Comparison of ENCODE assay signal across 17 cellular contexts in genomic region chr1:19688041-19688842, GRCh38. TPM values are rescaled to one million over a fixed set of nuclear protein-coding genes. Genes with fewer than 3 reads are reported as not detected.
DNase-seq lines count a peak whose midpoint lies in the region; ATAC-seq, FAIRE-seq and TF ChIP-seq lines count a peak whose summit lies in the region.
"Had no signal": no experiment of that assay in that cellular context is flagged by ENCODE, and none has a peak within 500 bp of the region (broad histone marks: within the 10 kb centered on the region; RNA-seq: fewer than 3 reads in every experiment).

No MANE protein-coding gene starts in this region.

- H3K79me2 ChIP-seq in K562 (ENCODE audit: control insufficient read depth, insufficient read depth, low read length) = no peaks in the 10 kb centered on the region

- no peaks in the 10 kb centered on the region for H3K36me3 ChIP-seq in K562 (ENCODE audit: control insufficient read depth, insufficient read depth, low read length)
- H3K36me3 ChIP-seq in spleen = peaks cover 0 to 94% (median 34%) of the 10 kb centered on the region in 6 donors
- H3K36me3 ChIP-seq: SJSA1 had no signal

- CTCF ChIA-PET in K562 (lab: Yijun Ruan, JAX; ENCODE audit: low intra/inter-chr PET ratio) = no interaction called here

- ATAC-seq in K562 = no peak
- no peak for ATAC-seq in HG03045 (IDR thresholded peaks at IDR 0.05; ENCODE audit: unreplicated experiment)

- H3K9ac ChIP-seq in K562 (ENCODE audit: insufficient read depth in 1 of 2, low read depth in 2 of 2, low read length in 2 of 2) = no peak overlapping the region; a peak in 1 of 4 replicates
- H3K9ac ChIP-seq: BLaER1 treated with 17β-estradiol and CSF1 and Interleukin-3, amounts not matched to agents 10 nM and 100 nM had no signal

- H3K27me3 ChIP-seq in K562 (ENCODE audit: control insufficient read depth in 2 of 2, insufficient read depth in 2 of 2, low read length in 2 of 2) (peaks cover 7 to 36% of the 10 kb centered on the region in 2 experiments; a peak in 4 of 5 replicates), spleen (replicated peaks in 1 of 7) (no peaks in the 10 kb centered on the region)
- H3K27me3 ChIP-seq: BLaER1 treated with 17β-estradiol and CSF1 and Interleukin-3, amounts not matched to agents 10 nM and 100 nM; SJSA1 had no signal

- H3K9me1 ChIP-seq in K562 (ENCODE audit: control insufficient read depth, insufficient read depth, low read length) = no peaks in the 10 kb centered on the region

- no peak for TF ChIP-seq RAD21 in K562 (CRISPR knock-in tag; conservative IDR thresholded peaks at IDR 0.05 in 1 of 2, IDR thresholded peaks at IDR 0.05 in 1 of 2)

- no peak for TF ChIP-seq CTCF in K562 (IDR thresholded peaks at IDR 0.05 in 2 of 3, conservative IDR thresholded peaks at IDR 0.05 in 1 of 3; ENCODE audit: insufficient read depth in 2 of 3, low read depth in 1 of 3, low read length in 3 of 3)
- TF ChIP-seq CTCF in spleen (IDR thresholded peaks at IDR 0.05 in 8 of 11, conservative IDR thresholded peaks at IDR 0.05 in 3 of 11) = no peak

- FAIRE-seq in K562 (lab: Jason Lieb, UNC) = no peak

- H3K4me2 ChIP-seq in K562 (ENCODE audit: insufficient read depth, low read length) = no peak overlapping the region
- H3K4me2 ChIP-seq: BLaER1 treated with 17β-estradiol and CSF1 and Interleukin-3, amounts not matched to agents 10 nM and 100 nM had no signal

- H3K4me3 ChIP-seq in K562 = no peak overlapping the region
- no peak overlapping the region for H3K4me3 ChIP-seq in spleen
- H3K4me3 ChIP-seq: BLaER1 treated with 17β-estradiol and CSF1 and Interleukin-3, amounts not matched to agents 10 nM and 100 nM; SJSA1 had no signal

- H4K20me1 ChIP-seq in K562 (replicated peaks; ENCODE audit: control insufficient read depth, insufficient read depth, low read length) = no peaks in the 10 kb centered on the region

- H3K9me3 ChIP-seq in K562 (replicated peaks; ENCODE audit: control insufficient read depth, insufficient read depth, low read depth, low read length) (no peaks in the 10 kb centered on the region), spleen (peaks cover 0 to 28% (median 18%) of the 10 kb centered on the region in 8 donors)
- H3K9me3 ChIP-seq: SJSA1 had no signal

- TF ChIP-seq EP300 in K562 (IDR thresholded peaks at IDR 0.05; ENCODE audit: low read length) = no peak

- DNase-seq in T follicular helper cell (ENCODE audit: low read depth) = peak; percentile 24
- DNase-seq in activated CD4-positive, alpha-beta T cell treated with anti-CD3 and anti-CD28 coated beads, Interleukin-2, amount 50 U/mL, for 48 hours = peak; percentile 31 to 34
- DNase-seq in K562 (ENCODE audit: extremely low read depth in 1 of 4, low spot score in 3 of 4) = no peak
- DNase-seq in spleen = peak; percentile 78
- no peak for DNase-seq in glomerular visceral epithelial cell (ENCODE audit: extremely low spot score)
- DNase-seq in putamen (ENCODE audit: low spot score) = no peak
- no peak for DNase-seq in erythroblast (lab: John Stamatoyannopoulos, UW)
- DNase-seq: cerebellar nuclear complex, MV-4-11, NCI-H2171 had no signal

- in situ Hi-C loops in K562 (cut with MboI) = no loop called here

- no TSS peak for BruUV-seq in K562 (replicated peaks; lab: Mats Ljungman, UMichigan)

- H2AFZ ChIP-seq in K562 (ENCODE audit: low read depth, low read length) = no peak overlapping the region

- H3K4me1 ChIP-seq in K562 (replicated peaks in 1 of 2; ENCODE audit: control insufficient read depth in 2 of 2, insufficient read depth in 2 of 2, low read length in 2 of 2) = no peaks in the 10 kb centered on the region
- peaks cover 0 to 20% (median 0%) of the 10 kb centered on the region in 6 donors for H3K4me1 ChIP-seq in spleen
- H3K4me1 ChIP-seq: BLaER1 treated with 17β-estradiol and CSF1 and Interleukin-3, amounts not matched to agents 10 nM and 100 nM; SJSA1 had no signal

- intact Hi-C loops in K562 (cut with micrococcal nuclease) (no loop called here), spleen (cut with DNase I; ENCODE audit: low total_unique reads) (no loop called here)

- POLR2A ChIA-PET in K562 (lab: Yijun Ruan, JAX) = interaction anchor here (1.4 kb wide), 1 partner anchor 10 kb away, joined by 3 read pairs; no protein-coding TSS in a partner anchor

- 2% methylated on average over 19 of the region's 19 CpGs for WGBS in K562 (ENCODE audit: insufficient coverage, low coverage, missing lambda C conversion rate)
- 72 to 81% (median 77%) methylated on average over 18 to 19 of the region's 19 CpGs for WGBS in spleen, 5 donors

- H3K27ac ChIP-seq in K562 (ENCODE audit: extremely low read depth, low read depth, low read length) (no peak overlapping the region), spleen (peak overlapping the region in 7 of 8 donors; percentile 20 to 73 (median 53))
- H3K27ac ChIP-seq: BLaER1 treated with 17β-estradiol and CSF1 and Interleukin-3, amounts not matched to agents 10 nM and 100 nM; epithelial cell of prostate; SJSA1 had no signal

- TF ChIP-seq POLR2A in K562 (conservative IDR thresholded peaks at IDR 0.05) (no peak), spleen (IDR thresholded peaks at IDR 0.05) (no peak), erythroblast (IDR thresholded peaks at IDR 0.05; ENCODE audit: low read length) (no peak)

TF ChIP-seq in K562, 482 proteins besides CTCF, POLR2A, EP300 and RAD21:
- TF ChIP-seq RBM25 (IDR thresholded peaks at IDR 0.05; ENCODE audit: low read depth, low read length, severe bottlenecking) (peak; percentile 68), ZHX1 (conservative IDR thresholded peaks at IDR 0.05; ENCODE audit: low read length) (no peak)

RNA-seq across cellular contexts. Expression of gene HTR6, which starts 23.6 kb away (rescaled TPM):
- total RNA-seq in K562 (2011; cell fraction: chromatin; rRNA removed; ENCODE audit: low replicate concordance) = not detected in 2 replicates
- total RNA-seq in K562 (2011; cell fraction: nucleolus; rRNA removed) = not detected in 2 replicates
- total RNA-seq in K562 (2011; cell fraction: nucleoplasm; rRNA removed) = not detected in 2 replicates
- not detected in 2 replicates for total RNA-seq in K562 (2014; rRNA removed)
- total RNA-seq in K562 (2014; rRNA removed; fragmentation: Illumina TruSeq; extraction: Trizol) = not detected in 2 replicates
- total RNA-seq in K562 (2015; rRNA removed; fragmentation: Illumina TruSeq; extraction: Trizol) = not detected in 2 replicates
- total RNA-seq in K562 (2021) = not detected in 2 replicates
- polyA plus RNA-seq in K562 (2011; rRNA removed) = not detected in 2 replicates
- not detected in 2 replicates for polyA plus RNA-seq in K562 (2011; cell fraction: cytosol; rRNA removed)
- not detected in 2 replicates for polyA plus RNA-seq in K562 (2011; cell fraction: nucleus; rRNA removed)
- polyA plus RNA-seq in K562 (2012) = not detected in 2 replicates
- polyA plus RNA-seq in K562 (2014; fragmentation: Illumina TruSeq; extraction: Trizol) = not detected in 2 replicates
- polyA plus RNA-seq in K562 (2014; fragmentation: Nextera tagmentation; extraction: Ambion mirVana) = not detected
- polyA plus RNA-seq in K562 (2014; rRNA removed) = not detected in 2 replicates
- polyA minus RNA-seq in K562 (2011; rRNA and poly(A)+ RNA removed) = not detected in 2 replicates
- not detected in 2 replicates for polyA minus RNA-seq in K562 (2011; cell fraction: cytosol; rRNA and poly(A)+ RNA removed)
- not detected in 2 replicates for polyA minus RNA-seq in K562 (2011; cell fraction: nucleus; rRNA and poly(A)+ RNA removed)
- total RNA-seq in spleen = under 1 TPM in 2 of 7 donors, not detected in 5; 0.13 to 0.47 TPM
- polyA plus RNA-seq in spleen = under 1 TPM in 1 of 3 donors, not detected in 2; 0.06 TPM
- total RNA-seq: glomerular endothelial cell, progenitor cell of endocrine pancreas, SJSA1, subcutaneous adipose tissue had no signal

RNA-seq across cellular contexts. Expression of gene NBL1, which starts 44.1 kb away (rescaled TPM):
- total RNA-seq in K562 (2011; cell fraction: chromatin; rRNA removed; ENCODE audit: low replicate concordance) = 1.2 and 4.9 TPM in 2 replicates
- total RNA-seq in K562 (2011; cell fraction: nucleolus; rRNA removed) = 2.9 and 5.3 TPM in 2 replicates
- total RNA-seq in K562 (2011; cell fraction: nucleoplasm; rRNA removed) = 2.1 and 4.1 TPM in 2 replicates
- total RNA-seq in K562 (2014; rRNA removed) = 2.4 and 4.9 TPM in 2 replicates
- 0.80 and 0.91 TPM in 2 replicates for total RNA-seq in K562 (2014; rRNA removed; fragmentation: Illumina TruSeq; extraction: Trizol)
- total RNA-seq in K562 (2015; rRNA removed; fragmentation: Illumina TruSeq; extraction: Trizol) = 1.0 and 1.4 TPM in 2 replicates
- total RNA-seq in K562 (2021) = 3.4 and 3.7 TPM in 2 replicates
- polyA plus RNA-seq in K562 (2011; rRNA removed) = 3.2 and 4.1 TPM in 2 replicates
- polyA plus RNA-seq in K562 (2011; cell fraction: cytosol; rRNA removed) = 2.8 and 8.3 TPM in 2 replicates
- 1.8 and 3.1 TPM in 2 replicates for polyA plus RNA-seq in K562 (2011; cell fraction: nucleus; rRNA removed)
- 1.6 and 1.8 TPM in 2 replicates for polyA plus RNA-seq in K562 (2012)
- 1.3 and 2.1 TPM in 2 replicates for polyA plus RNA-seq in K562 (2014; fragmentation: Illumina TruSeq; extraction: Trizol)
- under 1 TPM in 1 of 2 experiments, not detected in 1; 0.10 TPM for polyA plus RNA-seq in K562 (2014; fragmentation: Nextera tagmentation; extraction: Ambion mirVana)
- polyA plus RNA-seq in K562 (2014; rRNA removed) = 2.2 and 2.8 TPM in 2 replicates
- 2.0 and 2.8 TPM in 2 replicates for polyA minus RNA-seq in K562 (2011; rRNA and poly(A)+ RNA removed)
- polyA minus RNA-seq in K562 (2011; cell fraction: cytosol; rRNA and poly(A)+ RNA removed) = 5.2 and 5.6 TPM in 2 replicates
- polyA minus RNA-seq in K562 (2011; cell fraction: nucleus; rRNA and poly(A)+ RNA removed) = 0.81 and 2.0 TPM in 2 replicates
- 10 to 100 TPM in 6 of 7 donors, 1 to 10 TPM in 1; 9.9 to 50.1 (median 18.6) TPM for total RNA-seq in spleen
- polyA plus RNA-seq in spleen = 10 to 100 TPM; 16.4 to 26.8 (median 16.6) TPM

Comparison
In these comparisons a context has a peak if more than half of its experiments do, and no peak if none do; other contexts are left out.
1. DNase-seq: peak in T follicular helper cell (single experiment), activated CD4-positive, alpha-beta T cell treated with anti-CD3 and anti-CD28 coated beads, Interleukin-2, amount 50 U/mL, for 48 hours (2 of 2) and spleen (single experiment); none in K562 (0 of 4), glomerular visceral epithelial cell (single experiment), putamen (single experiment) and erythroblast (0 of 2).